ENCODE assay signal across 2 cellular contexts in the genomic region with DNA sequence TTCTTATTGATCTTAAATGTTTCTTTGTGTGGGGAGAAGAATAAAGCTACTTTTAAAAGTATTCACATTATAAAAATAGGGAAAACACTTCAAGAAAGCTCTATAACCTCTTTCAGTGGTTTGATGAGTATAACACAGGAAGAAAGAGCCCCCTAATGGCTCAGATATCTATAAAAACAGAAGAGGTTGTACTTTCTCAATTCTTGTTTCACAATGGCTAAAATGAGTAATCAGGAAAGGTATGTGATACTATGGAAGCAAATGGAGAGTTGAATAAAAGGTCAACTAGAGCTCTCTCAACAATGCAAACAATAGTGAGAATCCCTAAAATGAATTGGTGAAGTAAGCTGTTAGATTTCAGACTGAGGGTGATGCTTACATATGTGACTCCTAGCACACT.
TF ChIP-seq lines count a peak whose summit lies in the region.

No MANE protein-coding gene starts in this region.

TF ChIP-seq in IMR-90, 13 proteins besides CTCF, POLR2A, EP300 and RAD21:
- no peak for TF ChIP-seq MXI1 (IDR thresholded peaks at IDR 0.05; ENCODE audit: borderline replicate concordance, low read depth, low read length)
- TF ChIP-seq CEBPB (IDR thresholded peaks at IDR 0.05; ENCODE audit: low read depth, low read length): peak; percentile 37; the same call in 1 of the 2 replicates
TF ChIP-seq in IMR-90: peak in this region for 1.

TF ChIP-seq in SK-N-SH, 30 proteins besides CTCF, POLR2A, EP300 and RAD21 (continued from another document):
- TF ChIP-seq EZH2phosphoT487 (IDR thresholded peaks at IDR 0.05; ENCODE audit: borderline replicate concordance, low read depth) (no peak), RXRA (IDR thresholded peaks at IDR 0.05; ENCODE audit: borderline replicate concordance, low read depth) (no peak), ELF1 (IDR thresholded peaks at IDR 0.05) (no peak), JUND (IDR thresholded peaks at IDR 0.05) (no peak), FOXM1 (IDR thresholded peaks at IDR 0.05; ENCODE audit: low read depth) (no peak), TCF12 (IDR thresholded peaks at IDR 0.05) (no peak), SMC3 (IDR thresholded peaks at IDR 0.05; ENCODE audit: low read depth, low read length) (no peak), RCOR1 (IDR thresholded peaks at IDR 0.05; ENCODE audit: low read length) (no peak), NFIC (IDR thresholded peaks at IDR 0.05; ENCODE audit: borderline replicate concordance) (no peak), CHD2 (IDR thresholded peaks at IDR 0.05; ENCODE audit: low read length, partially characterized antibody) (no peak)
- TF ChIP-seq, protein P1, sequence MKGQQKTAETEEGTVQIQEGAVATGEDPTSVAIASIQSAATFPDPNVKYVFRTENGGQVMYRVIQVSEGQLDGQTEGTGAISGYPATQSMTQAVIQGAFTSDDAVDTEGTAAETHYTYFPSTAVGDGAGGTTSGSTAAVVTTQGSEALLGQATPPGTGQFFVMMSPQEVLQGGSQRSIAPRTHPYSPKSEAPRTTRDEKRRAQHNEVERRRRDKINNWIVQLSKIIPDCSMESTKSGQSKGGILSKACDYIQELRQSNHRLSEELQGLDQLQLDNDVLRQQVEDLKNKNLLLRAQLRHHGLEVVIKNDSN (IDR thresholded peaks at IDR 0.05; ENCODE audit: borderline replicate concordance, low read depth): no peak
- TF ChIP-seq, protein P2, sequence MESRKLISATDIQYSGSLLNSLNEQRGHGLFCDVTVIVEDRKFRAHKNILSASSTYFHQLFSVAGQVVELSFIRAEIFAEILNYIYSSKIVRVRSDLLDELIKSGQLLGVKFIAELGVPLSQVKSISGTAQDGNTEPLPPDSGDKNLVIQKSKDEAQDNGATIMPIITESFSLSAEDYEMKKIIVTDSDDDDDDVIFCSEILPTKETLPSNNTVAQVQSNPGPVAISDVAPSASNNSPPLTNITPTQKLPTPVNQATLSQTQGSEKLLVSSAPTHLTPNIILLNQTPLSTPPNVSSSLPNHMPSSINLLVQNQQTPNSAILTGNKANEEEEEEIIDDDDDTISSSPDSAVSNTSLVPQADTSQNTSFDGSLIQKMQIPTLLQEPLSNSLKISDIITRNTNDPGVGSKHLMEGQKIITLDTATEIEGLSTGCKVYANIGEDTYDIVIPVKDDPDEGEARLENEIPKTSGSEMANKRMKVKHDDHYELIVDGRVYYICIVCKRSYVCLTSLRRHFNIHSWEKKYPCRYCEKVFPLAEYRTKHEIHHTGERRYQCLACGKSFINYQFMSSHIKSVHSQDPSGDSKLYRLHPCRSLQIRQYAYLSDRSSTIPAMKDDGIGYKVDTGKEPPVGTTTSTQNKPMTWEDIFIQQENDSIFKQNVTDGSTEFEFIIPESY (IDR thresholded peaks at IDR 0.05; ENCODE audit: borderline replicate concordance, low read depth): no peak
- TF ChIP-seq, protein P3, sequence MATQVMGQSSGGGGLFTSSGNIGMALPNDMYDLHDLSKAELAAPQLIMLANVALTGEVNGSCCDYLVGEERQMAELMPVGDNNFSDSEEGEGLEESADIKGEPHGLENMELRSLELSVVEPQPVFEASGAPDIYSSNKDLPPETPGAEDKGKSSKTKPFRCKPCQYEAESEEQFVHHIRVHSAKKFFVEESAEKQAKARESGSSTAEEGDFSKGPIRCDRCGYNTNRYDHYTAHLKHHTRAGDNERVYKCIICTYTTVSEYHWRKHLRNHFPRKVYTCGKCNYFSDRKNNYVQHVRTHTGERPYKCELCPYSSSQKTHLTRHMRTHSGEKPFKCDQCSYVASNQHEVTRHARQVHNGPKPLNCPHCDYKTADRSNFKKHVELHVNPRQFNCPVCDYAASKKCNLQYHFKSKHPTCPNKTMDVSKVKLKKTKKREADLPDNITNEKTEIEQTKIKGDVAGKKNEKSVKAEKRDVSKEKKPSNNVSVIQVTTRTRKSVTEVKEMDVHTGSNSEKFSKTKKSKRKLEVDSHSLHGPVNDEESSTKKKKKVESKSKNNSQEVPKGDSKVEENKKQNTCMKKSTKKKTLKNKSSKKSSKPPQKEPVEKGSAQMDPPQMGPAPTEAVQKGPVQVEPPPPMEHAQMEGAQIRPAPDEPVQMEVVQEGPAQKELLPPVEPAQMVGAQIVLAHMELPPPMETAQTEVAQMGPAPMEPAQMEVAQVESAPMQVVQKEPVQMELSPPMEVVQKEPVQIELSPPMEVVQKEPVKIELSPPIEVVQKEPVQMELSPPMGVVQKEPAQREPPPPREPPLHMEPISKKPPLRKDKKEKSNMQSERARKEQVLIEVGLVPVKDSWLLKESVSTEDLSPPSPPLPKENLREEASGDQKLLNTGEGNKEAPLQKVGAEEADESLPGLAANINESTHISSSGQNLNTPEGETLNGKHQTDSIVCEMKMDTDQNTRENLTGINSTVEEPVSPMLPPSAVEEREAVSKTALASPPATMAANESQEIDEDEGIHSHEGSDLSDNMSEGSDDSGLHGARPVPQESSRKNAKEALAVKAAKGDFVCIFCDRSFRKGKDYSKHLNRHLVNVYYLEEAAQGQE (IDR thresholded peaks at IDR 0.05; ENCODE audit: low read depth, low read length): no peak
- TF ChIP-seq, protein P4, sequence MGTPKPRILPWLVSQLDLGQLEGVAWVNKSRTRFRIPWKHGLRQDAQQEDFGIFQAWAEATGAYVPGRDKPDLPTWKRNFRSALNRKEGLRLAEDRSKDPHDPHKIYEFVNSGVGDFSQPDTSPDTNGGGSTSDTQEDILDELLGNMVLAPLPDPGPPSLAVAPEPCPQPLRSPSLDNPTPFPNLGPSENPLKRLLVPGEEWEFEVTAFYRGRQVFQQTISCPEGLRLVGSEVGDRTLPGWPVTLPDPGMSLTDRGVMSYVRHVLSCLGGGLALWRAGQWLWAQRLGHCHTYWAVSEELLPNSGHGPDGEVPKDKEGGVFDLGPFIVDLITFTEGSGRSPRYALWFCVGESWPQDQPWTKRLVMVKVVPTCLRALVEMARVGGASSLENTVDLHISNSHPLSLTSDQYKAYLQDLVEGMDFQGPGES (IDR thresholded peaks at IDR 0.05; ENCODE audit: low read depth, low read length): no peak
- TF ChIP-seq, protein P5, sequence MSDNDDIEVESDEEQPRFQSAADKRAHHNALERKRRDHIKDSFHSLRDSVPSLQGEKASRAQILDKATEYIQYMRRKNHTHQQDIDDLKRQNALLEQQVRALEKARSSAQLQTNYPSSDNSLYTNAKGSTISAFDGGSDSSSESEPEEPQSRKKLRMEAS (IDR thresholded peaks at IDR 0.05; ENCODE audit: low read depth): no peak
